21 cellular contexts compared by ENCODE assay signal in genomic region chrX:912677-913076, GRCh38.
DNase-seq lines count a peak whose midpoint lies in the region; ATAC-seq, FAIRE-seq and TF ChIP-seq lines count a peak whose summit lies in the region.
"Had no signal": no experiment of that assay in that cellular context is flagged by ENCODE, and none has a peak within 500 bp of the region (broad histone marks: within the 10 kb centered on the region; RNA-seq: fewer than 3 reads in every experiment).

No MANE protein-coding gene starts in this region.

- dilution Hi-C loops in endothelial cell of umbilical vein (cut with MboI; ENCODE audit: extremely low pct_ligation_motif_present, low sequenced_read_pairs), result no loop called here

- H3K4me1 ChIP-seq in endothelial cell of umbilical vein (ENCODE audit: control insufficient read depth, extremely low read depth, insufficient read depth, low read length), result no peaks in the 10 kb centered on the region
- H3K4me1 ChIP-seq: A549, BLaER1, HAP-1 had no signal

- FAIRE-seq in endothelial cell of umbilical vein (lab: Jason Lieb, UNC), result peak; percentile 64
- FAIRE-seq: A549, GM12891, HTR-8/SVneo, K562 had no signal

- no peak overlapping the region for H2AFZ ChIP-seq in endothelial cell of umbilical vein (ENCODE audit: low read depth, low read length)

- H3K27ac Mint-ChIP-seq in activated CD4-positive, alpha-beta T cell treated with anti-CD3 and anti-CD28 coated beads, Interleukin-2, amount 10 ng/mL, durations not matched to agents 24 days and 14 days, result no peak overlapping the region
- no peak overlapping the region for H3K27ac Mint-ChIP-seq in activated CD4-positive, alpha-beta T cell treated with anti-CD3 and anti-CD28 coated beads for 36 hours
- H3K27ac Mint-ChIP-seq in type B pancreatic cell, result no peak overlapping the region
- H3K27ac Mint-ChIP-seq: CD14-positive monocyte had no signal

- H4K20me1 ChIP-seq in endothelial cell of umbilical vein (replicated peaks; ENCODE audit: control insufficient read depth, extremely low read depth, insufficient read depth, low read length), result no peaks in the 10 kb centered on the region
- H4K20me1 ChIP-seq: BLaER1 had no signal

- no peaks in the 10 kb centered on the region for H3K36me3 ChIP-seq in endothelial cell of umbilical vein (ENCODE audit: control insufficient read depth in 2 of 2, extremely low read depth in 1 of 2, insufficient read depth in 2 of 2, low read length in 2 of 2)
- H3K36me3 ChIP-seq: BLaER1, HAP-1 had no signal

- CTCF ChIA-PET in activated CD4-positive, alpha-beta T cell treated with anti-CD3 and anti-CD28 coated beads for 36 hours (lab: Charles Lee), result no interaction called here
- CTCF ChIA-PET in endothelial cell of umbilical vein (lab: Charles Lee), result no interaction called here

- no peaks in the 10 kb centered on the region for H3K9me1 ChIP-seq in endothelial cell of umbilical vein (replicated peaks; ENCODE audit: control insufficient read depth, extremely low read depth, insufficient read depth, low read length)

- no peak for ATAC-seq in activated CD4-positive, alpha-beta T cell treated with anti-CD3 and anti-CD28 coated beads for 36 hours
- ATAC-seq: A549, K562 had no signal

- no TSS peak for BruUV-seq in endothelial cell of umbilical vein (replicated peaks; lab: Mats Ljungman, UMichigan)

- H3K4me3 Mint-ChIP-seq in activated CD4-positive, alpha-beta T cell treated with anti-CD3 and anti-CD28 coated beads, Interleukin-2, amount 10 ng/mL, durations not matched to agents 24 days and 14 days, result no peak overlapping the region
- no peak overlapping the region for H3K4me3 Mint-ChIP-seq in activated CD4-positive, alpha-beta T cell treated with anti-CD3 and anti-CD28 coated beads for 36 hours
- no peak overlapping the region for H3K4me3 Mint-ChIP-seq in type B pancreatic cell
- H3K4me3 Mint-ChIP-seq: CD14-positive monocyte had no signal

- H3K4me3 ChIP-seq in endothelial cell of umbilical vein (replicated peaks in 1 of 3; ENCODE audit: insufficient read depth in 1 of 3, low read depth in 1 of 3, low read length in 3 of 3), result no peak overlapping the region
- H3K4me3 ChIP-seq: A549, BLaER1, HAP-1, K562 had no signal

- H3K4me1 Mint-ChIP-seq in activated CD4-positive, alpha-beta T cell treated with anti-CD3 and anti-CD28 coated beads, Interleukin-2, amount 10 ng/mL, durations not matched to agents 24 days and 14 days, result no peaks in the 10 kb centered on the region
- H3K4me1 Mint-ChIP-seq in activated CD4-positive, alpha-beta T cell treated with anti-CD3 and anti-CD28 coated beads for 36 hours, result no peaks in the 10 kb centered on the region
- peaks cover 10% of the 10 kb centered on the region for H3K4me1 Mint-ChIP-seq in type B pancreatic cell (ENCODE audit: unreplicated experiment)
- H3K4me1 Mint-ChIP-seq: CD14-positive monocyte; CD4-positive, alpha-beta memory T cell had no signal

- no peaks in the 10 kb centered on the region for H3K36me3 Mint-ChIP-seq in activated CD4-positive, alpha-beta T cell treated with anti-CD3 and anti-CD28 coated beads, Interleukin-2, amount 10 ng/mL, durations not matched to agents 24 days and 14 days (ENCODE audit: low read depth)
- no peaks in the 10 kb centered on the region for H3K36me3 Mint-ChIP-seq in activated CD4-positive, alpha-beta T cell treated with anti-CD3 and anti-CD28 coated beads for 36 hours (ENCODE audit: low read depth)
- no peaks in the 10 kb centered on the region for H3K36me3 Mint-ChIP-seq in type B pancreatic cell
- H3K36me3 Mint-ChIP-seq: CD14-positive monocyte; CD4-positive, alpha-beta memory T cell had no signal

- no peaks in the 10 kb centered on the region for H3K27me3 ChIP-seq in endothelial cell of umbilical vein (ENCODE audit: control insufficient read depth in 2 of 2, insufficient read depth in 2 of 2, low read length in 2 of 2)
- H3K27me3 ChIP-seq: BLaER1 had no signal

- TF ChIP-seq CTCF in endothelial cell of umbilical vein (IDR thresholded peaks at IDR 0.05; ENCODE audit: extremely low read depth in 1 of 2, insufficient read depth in 1 of 2, low read depth in 1 of 2, low read length in 2 of 2) (no peak), type B pancreatic cell (conservative IDR thresholded peaks at IDR 0.05) (no peak)

- no peaks in the 10 kb centered on the region for H3K9me3 ChIP-seq in endothelial cell of umbilical vein (replicated peaks; ENCODE audit: control insufficient read depth, insufficient read depth, low read length)
- H3K9me3 ChIP-seq: A549, BLaER1, HAP-1 had no signal

- H3K9ac ChIP-seq in endothelial cell of umbilical vein (replicated peaks; ENCODE audit: extremely low read depth, insufficient read depth, low read length), result no peak overlapping the region
- H3K9ac ChIP-seq: BLaER1 had no signal

- no peaks in the 10 kb centered on the region for H3K27me3 Mint-ChIP-seq in activated CD4-positive, alpha-beta T cell treated with anti-CD3 and anti-CD28 coated beads, Interleukin-2, amount 10 ng/mL, durations not matched to agents 24 days and 14 days
- no peaks in the 10 kb centered on the region for H3K27me3 Mint-ChIP-seq in activated CD4-positive, alpha-beta T cell treated with anti-CD3 and anti-CD28 coated beads for 36 hours
- peaks cover 45% of the 10 kb centered on the region for H3K27me3 Mint-ChIP-seq in type B pancreatic cell
- H3K27me3 Mint-ChIP-seq: CD4-positive, alpha-beta memory T cell had no signal

- POLR2A ChIA-PET in activated CD4-positive, alpha-beta T cell treated with anti-CD3 and anti-CD28 coated beads for 36 hours (lab: Charles Lee), result no interaction called here
- POLR2A ChIA-PET in endothelial cell of umbilical vein (lab: Charles Lee), result no interaction called here

- DNase-seq in activated CD4-positive, alpha-beta T cell treated with anti-CD3 and anti-CD28 coated beads, Interleukin-2, amount 10 ng/mL, durations not matched to agents 24 days and 14 days, result peak; percentile 52
- no peak for DNase-seq in activated CD4-positive, alpha-beta T cell treated with anti-CD3 and anti-CD28 coated beads for 36 hours
- DNase-seq in endothelial cell of umbilical vein (ENCODE audit: low read depth, low spot score), result no peak
- DNase-seq in mesenteric fat pad (ENCODE audit: low spot score), result peak; percentile 80
- DNase-seq in type B pancreatic cell (ENCODE audit: extremely low spot score, unreplicated experiment), result peak; percentile 16
- DNase-seq in AG20443 (ENCODE audit: low spot score), result no peak
- DNase-seq in NCI-H226, result no peak
- DNase-seq in putamen (ENCODE audit: low spot score), result no peak
- DNase-seq: CD4-positive, alpha-beta memory T cell; DND-41; EL; IMR-90 had no signal

- H3K79me2 ChIP-seq in endothelial cell of umbilical vein (ENCODE audit: control insufficient read depth, insufficient read depth, low read length), result no peaks in the 10 kb centered on the region

- H3K9me3 Mint-ChIP-seq in activated CD4-positive, alpha-beta T cell treated with anti-CD3 and anti-CD28 coated beads, Interleukin-2, amount 10 ng/mL, durations not matched to agents 24 days and 14 days, result peaks cover 11% of the 10 kb centered on the region
- no peaks in the 10 kb centered on the region for H3K9me3 Mint-ChIP-seq in activated CD4-positive, alpha-beta T cell treated with anti-CD3 and anti-CD28 coated beads for 36 hours (ENCODE audit: low read depth)
- H3K9me3 Mint-ChIP-seq in type B pancreatic cell, result no peaks in the 10 kb centered on the region

- no peak overlapping the region for H3K27ac ChIP-seq in endothelial cell of umbilical vein (ENCODE audit: insufficient read depth, low read depth, low read length)
- H3K27ac ChIP-seq: 22Rv1, A549, BLaER1, HL-60 had no signal

- H3K4me2 ChIP-seq in endothelial cell of umbilical vein (ENCODE audit: insufficient read depth, low read length), result no peak overlapping the region
- H3K4me2 ChIP-seq: A549, BLaER1 had no signal

- intact Hi-C loops in activated CD4-positive, alpha-beta T cell treated with anti-CD3 and anti-CD28 coated beads, Interleukin-2, amount 10 ng/mL, durations not matched to agents 24 days and 14 days (cut with micrococcal nuclease), result loop anchor here (5.0 to 10.0 kb wide), 4 partner anchors 100 to 338 kb away; no protein-coding TSS in a partner anchor
- intact Hi-C loops in activated CD4-positive, alpha-beta T cell treated with anti-CD3 and anti-CD28 coated beads for 36 hours (cut with DNase I, micrococcal nuclease), result loop anchor here in 1 of 2 experiments (10.0 kb wide), 1 partner anchor 262 kb away; no protein-coding TSS in a partner anchor
- intact Hi-C loops in endothelial cell of umbilical vein (cut with micrococcal nuclease), result no loop called here

- no peak for TF ChIP-seq POLR2A in endothelial cell of umbilical vein (IDR thresholded peaks at IDR 0.05; ENCODE audit: low read depth, low read length)

TF ChIP-seq in endothelial cell of umbilical vein, 7 proteins besides CTCF, POLR2A, EP300 and RAD21:
- TF ChIP-seq MAX (IDR thresholded peaks at IDR 0.05; ENCODE audit: insufficient read depth, insufficient read length), result no peak
- TF ChIP-seq POLR2AphosphoS5 (IDR thresholded peaks at IDR 0.05; ENCODE audit: insufficient read depth, low read depth, low read length), result no peak
- TF ChIP-seq MYC (IDR thresholded peaks at IDR 0.05; ENCODE audit: low read depth, low read length), result no peak
- TF ChIP-seq GATA2 (IDR thresholded peaks at IDR 0.05; ENCODE audit: insufficient read depth, insufficient read length, low read depth, low read length), result no peak
- TF ChIP-seq JUN (IDR thresholded peaks at IDR 0.05; ENCODE audit: borderline replicate concordance, insufficient read depth, insufficient read length, low read depth), result no peak
- TF ChIP-seq EZH2 (IDR thresholded peaks at IDR 0.05; ENCODE audit: borderline replicate concordance, low read depth, low read length, severe bottlenecking), result no peak
- TF ChIP-seq FOS (IDR thresholded peaks at IDR 0.05; ENCODE audit: borderline replicate concordance, insufficient read depth, low read length), result no peak

Comparison
In these comparisons a context has a peak if more than half of its experiments do, and no peak if none do; other contexts are left out.
1. DNase-seq: peak in activated CD4-positive, alpha-beta T cell treated with anti-CD3 and anti-CD28 coated beads, Interleukin-2, amount 10 ng/mL, durations not matched to agents 24 days and 14 days (single experiment), mesenteric fat pad (single experiment) and type B pancreatic cell (single experiment); none in activated CD4-positive, alpha-beta T cell treated with anti-CD3 and anti-CD28 coated beads for 36 hours (single experiment), endothelial cell of umbilical vein (single experiment), AG20443 (single experiment), NCI-H226 (single experiment) and putamen (single experiment).